4 cellular contexts compared by ENCODE assay signal in genomic region chr10:72508033-72508432, GRCh38.
A peak's percentile ranks its signal among the peaks of the same experiment; 100 is the strongest.
TF ChIP-seq lines count a peak whose summit lies in the region.

No MANE protein-coding gene starts in this region.

TF ChIP-seq in A549, 52 proteins besides CTCF, POLR2A, EP300 and RAD21:
- TF ChIP-seq MAFK (IDR thresholded peaks at IDR 0.05; ENCODE audit: partially characterized antibody) (peak; percentile 62), FOXS1 (CRISPR knock-in tag; IDR thresholded peaks at IDR 0.05) (no peak)

TF ChIP-seq in IMR-90, 13 proteins besides CTCF, POLR2A, EP300 and RAD21:
- peak; percentile 72 for TF ChIP-seq MAFK (IDR thresholded peaks at IDR 0.05; ENCODE audit: low read depth, low read length)
- no peak for TF ChIP-seq FOS (IDR thresholded peaks at IDR 0.05; ENCODE audit: low read depth, low read length)
- TF ChIP-seq BHLHE40 (IDR thresholded peaks at IDR 0.05; ENCODE audit: low read depth, low read length): no peak

TF ChIP-seq in K562, 482 proteins besides CTCF, POLR2A, EP300 and RAD21:
- TF ChIP-seq MAFF (IDR thresholded peaks at IDR 0.05; ENCODE audit: low read length) (peak; percentile 35; the same call in 1 of the 2 replicates), HOMEZ (CRISPR knock-in tag; IDR thresholded peaks at IDR 0.05) (no peak), HMGN3 (IDR thresholded peaks at IDR 0.05; ENCODE audit: borderline replicate concordance, extremely low read depth, insufficient read length, low read depth, low read length) (no peak), MAFK (IDR thresholded peaks at IDR 0.05; ENCODE audit: low read length) (peak; percentile 26; the same call in 1 of the 2 replicates), BRF1 (IDR thresholded peaks at IDR 0.05; ENCODE audit: borderline replicate concordance, extremely low read depth, insufficient read length) (no peak), ZNF316 (IDR thresholded peaks at IDR 0.05) (peak; percentile 64), RAD51 (IDR thresholded peaks at IDR 0.05; ENCODE audit: borderline replicate concordance, low read depth) (no peak), SMC3 (conservative IDR thresholded peaks at IDR 0.05; ENCODE audit: insufficient read depth, low read depth, low read length) (no peak), C11orf30 (IDR thresholded peaks at IDR 0.05; ENCODE audit: low read depth) (0 out of 2 replicates have a peak, but pooled peaks have one; percentile 36), AFF1 (IDR thresholded peaks at IDR 0.05; ENCODE audit: low read depth in 1 of 2, partially characterized antibody in 2 of 2) (no peak), CBX1 (IDR thresholded peaks at IDR 0.05; ENCODE audit: low read depth) (no peak), ZFPM2 (CRISPR knock-in tag; IDR thresholded peaks at IDR 0.05) (no peak)
TF ChIP-seq in K562: peak in this region for 4.

TF ChIP-seq in SK-N-SH, 30 proteins besides CTCF, POLR2A, EP300 and RAD21:
- TF ChIP-seq GATA2 (CRISPR knock-in tag; IDR thresholded peaks at IDR 0.05) (no peak), NFIC (IDR thresholded peaks at IDR 0.05; ENCODE audit: borderline replicate concordance) (no peak), MXI1 (IDR thresholded peaks at IDR 0.05; ENCODE audit: low read depth, low read length) (no peak), RXRA (IDR thresholded peaks at IDR 0.05; ENCODE audit: borderline replicate concordance, low read depth) (no peak), YY1 (IDR thresholded peaks at IDR 0.05; ENCODE audit: low read depth) (no peak), EZH2phosphoT487 (IDR thresholded peaks at IDR 0.05; ENCODE audit: borderline replicate concordance, low read depth) (no peak), SIN3A (IDR thresholded peaks at IDR 0.05; ENCODE audit: borderline replicate concordance, low read depth, low read length) (no peak), MEF2A (IDR thresholded peaks at IDR 0.05; ENCODE audit: borderline replicate concordance, low read depth) (no peak), RCOR1 (IDR thresholded peaks at IDR 0.05; ENCODE audit: low read length) (no peak), TEAD4 (IDR thresholded peaks at IDR 0.05; ENCODE audit: borderline replicate concordance, insufficient read depth) (no peak), TCF12 (IDR thresholded peaks at IDR 0.05) (no peak), IRF3 (IDR thresholded peaks at IDR 0.05; ENCODE audit: low read depth, low read length) (no peak), ELF1 (IDR thresholded peaks at IDR 0.05) (no peak), JUND (IDR thresholded peaks at IDR 0.05) (no peak), POLR2AphosphoS5 (IDR thresholded peaks at IDR 0.05; ENCODE audit: low read depth, low read length) (no peak)
TF ChIP-seq in SK-N-SH: peak in this region for 0.
